ENCODE assay signal across 8 cellular contexts in the genomic region with DNA sequence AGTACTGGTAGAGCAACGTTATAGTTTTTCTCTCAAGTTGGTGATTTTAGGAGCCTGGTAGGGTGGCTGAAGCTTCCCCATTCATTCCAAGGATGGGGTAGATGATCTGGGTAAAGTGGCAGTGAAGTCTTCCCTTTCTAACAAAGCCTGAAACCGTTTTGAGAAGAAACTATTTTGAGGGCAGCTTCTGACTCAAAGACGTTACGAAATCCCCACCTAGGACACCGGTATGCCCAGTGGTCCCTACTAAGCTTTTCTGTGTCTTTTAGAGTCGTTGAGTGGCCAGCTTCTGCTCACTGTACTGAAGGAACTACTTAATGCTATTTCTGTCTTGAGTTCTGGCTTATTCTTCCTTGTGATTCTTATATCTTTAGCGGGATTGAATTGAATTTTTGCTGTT. TPM values are rescaled to one million over a fixed set of nuclear protein-coding genes. Genes with fewer than 3 reads are reported as not detected.
A peak's percentile ranks its signal among the peaks of the same experiment; 100 is the strongest.
DNase-seq lines count a peak whose midpoint lies in the region; ATAC-seq and TF ChIP-seq lines count a peak whose summit lies in the region.

No MANE protein-coding gene starts in this region.

- H3K4me1 ChIP-seq in DND-41 (ENCODE audit: insufficient read depth, low read length) (peaks cover 26% of the 10 kb centered on the region), ovary (ENCODE audit: insufficient read depth) (peaks cover 8% of the 10 kb centered on the region)

- H3K27me3 Mint-ChIP-seq in effector memory CD8-positive, alpha-beta T cell, result no peaks in the 10 kb centered on the region

- H3K27ac ChIP-seq in DND-41 (ENCODE audit: low read length) (peak overlapping the region; percentile 72), ovary (no peak overlapping the region)

- H3K27me3 ChIP-seq in DND-41 (ENCODE audit: insufficient read depth, low read length, poor library complexity) (no peaks in the 10 kb centered on the region), ovary (no peaks in the 10 kb centered on the region)

- peaks cover 24% of the 10 kb centered on the region for H3K36me3 Mint-ChIP-seq in effector memory CD8-positive, alpha-beta T cell (ENCODE audit: insufficient read depth)

- peak overlapping the region; percentile 86 for H3K4me2 ChIP-seq in DND-41 (ENCODE audit: insufficient read depth, low read length)

- ATAC-seq in DND-41 (ENCODE audit: insufficient read depth, low read depth), result no peak
- no peak for ATAC-seq in effector memory CD8-positive, alpha-beta T cell (replicated peaks)
- ATAC-seq in GM19324 (IDR thresholded peaks at IDR 0.05; ENCODE audit: low FRiP score, unreplicated experiment), result no peak
- ATAC-seq in HG03135 (IDR thresholded peaks at IDR 0.05; ENCODE audit: unreplicated experiment), result no peak
- ATAC-seq in GM18502 (IDR thresholded peaks at IDR 0.05; ENCODE audit: poor library complexity, unreplicated experiment), result no peak

- no peaks in the 10 kb centered on the region for H3K9me3 Mint-ChIP-seq in effector memory CD8-positive, alpha-beta T cell

- H3K27ac Mint-ChIP-seq in effector memory CD8-positive, alpha-beta T cell, result peak overlapping the region; percentile 98 to 99

- peak overlapping the region; percentile 63 for H3K9ac ChIP-seq in DND-41 (ENCODE audit: low read depth, low read length)

- intact Hi-C loops in ovary (cut with DNase I), result no loop called here

- TF ChIP-seq CTCF in DND-41 (IDR thresholded peaks at IDR 0.05; ENCODE audit: borderline replicate concordance, extremely low read depth, low read length, poor library complexity, severe bottlenecking), result no peak
- no peak for TF ChIP-seq CTCF in ovary (IDR thresholded peaks at IDR 0.05)

- H3K9me3 ChIP-seq in DND-41 (ENCODE audit: insufficient read depth, low read length, severe bottlenecking) (no peaks in the 10 kb centered on the region), ovary (no peaks in the 10 kb centered on the region)

- TF ChIP-seq POLR2A in ovary (IDR thresholded peaks at IDR 0.05), result no peak

- H3K4me3 ChIP-seq in DND-41 (ENCODE audit: low read depth in 1 of 2, low read length in 2 of 2), result peak overlapping the region; percentile 57 to 83
- peak overlapping the region; percentile 99 for H3K4me3 ChIP-seq in ovary

- 39 to 41% (median 40%) methylated on average over 7 of the region's 7 CpGs for WGBS in ovary, 3 donors

- 0 out of 2 replicates have a peak, but pooled peaks cover 6% of the 10 kb centered on the region for H4K20me1 ChIP-seq in DND-41 (ENCODE audit: insufficient read depth, low read length)

- H2AFZ ChIP-seq in DND-41 (ENCODE audit: low read depth, low read length), result peak overlapping the region; percentile 74; the same call in 1 of the 2 replicates

- H3K36me3 ChIP-seq in DND-41 (ENCODE audit: insufficient read depth, low read length) (no peaks in the 10 kb centered on the region), ovary (no peaks in the 10 kb centered on the region)

- DNase-seq in DND-41 (no peak), NOMO-1 treated with DMSO at 0.1 percent for 48 hours (lab: John Stamatoyannopoulos, UW; ENCODE audit: unreplicated experiment) (peak; percentile 69), ovary (no peak), Kasumi-1 (lab: John Stamatoyannopoulos, UW) (no peak)
- no peak for DNase-seq in effector memory CD8-positive, alpha-beta T cell

- no peak for TF ChIP-seq EP300 in ovary (IDR thresholded peaks at IDR 0.05)

- H3K4me1 Mint-ChIP-seq in effector memory CD8-positive, alpha-beta T cell (ENCODE audit: low read depth in 2 of 2), result peaks cover 26 to 39% of the 10 kb centered on the region in 2 donors

- peak overlapping the region; percentile 87 to 97 for H3K4me3 Mint-ChIP-seq in effector memory CD8-positive, alpha-beta T cell

- H3K79me2 ChIP-seq in DND-41 (ENCODE audit: insufficient read depth, low read length), result peaks cover 44% of the 10 kb centered on the region

RNA-seq across cellular contexts. Expression of gene WDTC1, which starts 1.4 kb away (rescaled TPM):
- total RNA-seq in ovary, result 10 to 100 TPM; 28.5 to 43.9 (median 36.3) TPM
- polyA plus RNA-seq in ovary, result 10 to 100 TPM; 20.2 to 25.7 TPM
